ENCODE assay signal across 8 cellular contexts in genomic region chr17:76005263-76006149, GRCh38. TPM values are rescaled to one million over a fixed set of nuclear protein-coding genes. Genes with fewer than 3 reads are reported as not detected.
DNase-seq lines count a peak whose midpoint lies in the region; ATAC-seq, FAIRE-seq and TF ChIP-seq lines count a peak whose summit lies in the region.

No MANE protein-coding gene starts in this region.

- no peak overlapping the region for H2AFZ ChIP-seq in astrocyte (ENCODE audit: low read depth, low read length)

- no peaks in the 10 kb centered on the region for H3K36me3 ChIP-seq in astrocyte (ENCODE audit: insufficient read depth, low read length)

- TF ChIP-seq CTCF in GM10248 (IDR thresholded peaks at IDR 0.05; ENCODE audit: control extremely low read depth, extremely low read depth, low read depth, missing control alignments) (peak; percentile 68), astrocyte (IDR thresholded peaks at IDR 0.05; ENCODE audit: insufficient read depth, low read depth, low read length) (peak; percentile 47)

- H3K4me3 Mint-ChIP-seq in astrocyte (ENCODE audit: unreplicated experiment): peak overlapping the region; percentile 20

- peaks cover 4% of the 10 kb centered on the region for H3K9me3 Mint-ChIP-seq in astrocyte (ENCODE audit: unreplicated experiment)

- CTCF ChIA-PET in GM10248 (lab: Yijun Ruan, JAX): interaction anchor here (0.6 to 17.8 kb wide), 32 partner anchors 2 to 298 kb away, joined by 3 to 266 read pairs (median 4); partner anchors contain the start of genes CDK3, FBF1, MRPL38 and SRP68

- POLR2A ChIA-PET in GM10248 (lab: Yijun Ruan, JAX): no interaction called here

- FAIRE-seq in astrocyte (lab: Jason Lieb, UNC): no peak

- ATAC-seq in HG02678 (IDR thresholded peaks at IDR 0.05; ENCODE audit: unreplicated experiment): no peak

- H3K27me3 Mint-ChIP-seq in astrocyte (ENCODE audit: low read depth, unreplicated experiment): peaks cover 9% of the 10 kb centered on the region

- no peaks in the 10 kb centered on the region for H3K79me2 ChIP-seq in astrocyte (ENCODE audit: insufficient read depth, low read length)

- no peaks in the 10 kb centered on the region for H3K27me3 ChIP-seq in astrocyte (ENCODE audit: insufficient read depth, low read length)

- DNase-seq in GM10248 (ENCODE audit: extremely low spot score): peak; percentile 87
- peak; percentile 12 to 44 for DNase-seq in NCI-H187 (lab: John Stamatoyannopoulos, UW)
- DNase-seq in T-helper 22 cell (ENCODE audit: low read depth): peak; percentile 40
- DNase-seq in astrocyte (ENCODE audit: low read depth): no peak
- peak; percentile 1 to 68 for DNase-seq in hippocampal formation (lab: John Stamatoyannopoulos, UW)
- peak; percentile 85 for DNase-seq in stimulated activated CD4-positive, alpha-beta T cell treated with anti-CD3 and anti-CD28 coated beads, Interleukin-12 subunit alpha, Interleukin-12 subunit beta, amount 100 ng/mL, for 4 hours
- no peak for DNase-seq in cerebellar nuclear complex (lab: John Stamatoyannopoulos, UW)

- peak overlapping the region; percentile 36 for H3K27ac Mint-ChIP-seq in astrocyte (ENCODE audit: unreplicated experiment)

- H3K4me1 ChIP-seq in astrocyte (ENCODE audit: insufficient read depth, low read length): no peaks in the 10 kb centered on the region

- H3K4me3 ChIP-seq in astrocyte (ENCODE audit: insufficient read depth, low read depth, low read length): no peak overlapping the region

- peaks cover 8% of the 10 kb centered on the region for H3K4me1 Mint-ChIP-seq in astrocyte (ENCODE audit: low read depth, unreplicated experiment)

- no peaks in the 10 kb centered on the region for H4K20me1 ChIP-seq in astrocyte (ENCODE audit: insufficient read depth, low read length)

- no peak overlapping the region for H3K4me2 ChIP-seq in astrocyte (ENCODE audit: low read length)

- H3K27ac ChIP-seq in astrocyte (ENCODE audit: low read depth, low read length): no peak overlapping the region

- no peaks in the 10 kb centered on the region for H3K9me3 ChIP-seq in astrocyte (ENCODE audit: insufficient read depth, low read depth, low read length)

- no peak overlapping the region for H3K9ac ChIP-seq in astrocyte (ENCODE audit: low read length)

- peaks cover 11% of the 10 kb centered on the region for H3K36me3 Mint-ChIP-seq in astrocyte (ENCODE audit: low read depth, unreplicated experiment)

RNA-seq across cellular contexts. Expression of gene CDK3, which starts 4.9 kb away (rescaled TPM):
- 5.0 and 7.5 TPM in 2 replicates for total RNA-seq in astrocyte

RNA-seq across cellular contexts. Expression of gene EVPL, which starts 21.6 kb away (rescaled TPM):
- not detected in 2 replicates for total RNA-seq in astrocyte

RNA-seq across cellular contexts. Expression of gene TEN1, which starts 26.5 kb away (rescaled TPM):
- total RNA-seq in astrocyte: 17.7 and 19.0 TPM in 2 replicates

RNA-seq across cellular contexts. Expression of gene ACOX1, which starts 26.5 kb away (rescaled TPM):
- 56.8 and 61.3 TPM in 2 replicates for total RNA-seq in astrocyte

Comparison
In these comparisons a context has a peak if more than half of its experiments do, and no peak if none do; other contexts are left out.
1. DNase-seq: peak in GM10248 (single experiment), NCI-H187 (2 of 2), T-helper 22 cell (single experiment), hippocampal formation (2 of 2) and stimulated activated CD4-positive, alpha-beta T cell treated with anti-CD3 and anti-CD28 coated beads, Interleukin-12 subunit alpha, Interleukin-12 subunit beta, amount 100 ng/mL, for 4 hours (single experiment); none in astrocyte (single experiment) and cerebellar nuclear complex (0 of 2).